In genomic region chr17:41695134-41695661, GRCh38 we compare ENCODE assay signal across 1 cellular context.
TF ChIP-seq lines count a peak whose summit lies in the region.

No MANE protein-coding gene starts in this region.

TF ChIP-seq in endothelial cell of umbilical vein, 7 proteins besides CTCF, POLR2A, EP300 and RAD21:
- TF ChIP-seq POLR2AphosphoS5 (IDR thresholded peaks at IDR 0.05; ENCODE audit: insufficient read depth, low read depth, low read length), result no peak
- TF ChIP-seq GATA2 (IDR thresholded peaks at IDR 0.05; ENCODE audit: insufficient read depth, insufficient read length, low read depth, low read length), result no peak
- TF ChIP-seq FOS (IDR thresholded peaks at IDR 0.05; ENCODE audit: borderline replicate concordance, insufficient read depth, low read length), result no peak
- TF ChIP-seq MAX (IDR thresholded peaks at IDR 0.05; ENCODE audit: insufficient read depth, insufficient read length), result no peak
- no peak for TF ChIP-seq MYC (IDR thresholded peaks at IDR 0.05; ENCODE audit: low read depth, low read length)
- TF ChIP-seq EZH2 (IDR thresholded peaks at IDR 0.05; ENCODE audit: borderline replicate concordance, low read depth, low read length, severe bottlenecking), result no peak
- no peak for TF ChIP-seq JUN (IDR thresholded peaks at IDR 0.05; ENCODE audit: borderline replicate concordance, insufficient read depth, insufficient read length, low read depth)
